ENCODE assay signal across 8 cellular contexts in the genomic region with DNA sequence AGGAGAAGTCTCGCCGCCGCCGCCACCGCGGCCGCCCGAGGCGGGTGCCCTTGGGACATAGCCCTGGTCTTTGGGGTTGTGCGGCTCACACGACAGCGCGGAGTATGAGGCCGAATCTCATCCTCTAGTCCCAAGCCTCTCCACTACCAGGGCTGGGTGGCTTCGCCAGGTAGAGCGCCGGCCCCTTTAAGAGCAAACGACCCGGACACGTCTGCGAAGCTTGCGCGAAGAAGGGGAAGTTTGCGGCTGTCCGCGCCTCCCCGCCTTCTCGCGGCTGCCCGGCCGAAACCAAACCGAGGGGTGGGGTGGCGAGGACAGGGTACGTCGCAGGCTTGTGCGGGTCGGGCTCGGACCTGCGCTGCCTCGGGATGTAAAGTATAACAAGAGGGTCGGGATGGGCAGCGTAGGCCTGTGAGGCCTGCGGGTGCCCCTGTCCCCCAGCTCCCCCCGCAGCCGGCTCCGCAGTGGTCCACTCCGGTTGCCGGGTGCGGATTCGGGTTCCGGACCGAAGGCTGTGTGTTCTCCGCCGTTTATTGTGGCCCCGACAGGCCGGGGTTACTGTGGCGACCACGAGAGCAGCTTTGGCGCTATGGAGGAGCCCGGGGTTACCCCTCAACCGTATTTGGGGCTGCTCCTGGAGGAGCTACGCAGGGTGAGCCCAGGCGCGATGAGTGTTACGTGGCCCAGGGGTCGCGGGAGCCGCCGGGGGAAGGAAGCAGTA. TPM values are rescaled to one million over a fixed set of nuclear protein-coding genes. Genes with fewer than 3 reads are reported as not detected.
DNase-seq lines count a peak whose midpoint lies in the region; ATAC-seq and TF ChIP-seq lines count a peak whose summit lies in the region.

No MANE protein-coding gene starts in this region.

- H3K27me3 ChIP-seq in adrenal gland (no peaks in the 10 kb centered on the region), left ventricle myocardium inferior (ENCODE audit: low read depth) (no peaks in the 10 kb centered on the region), prostate gland (replicated peaks; ENCODE audit: insufficient read depth) (no peaks in the 10 kb centered on the region)

- H3K36me3 ChIP-seq in adrenal gland (replicated peaks in 1 of 2) (no peaks in the 10 kb centered on the region), left ventricle myocardium inferior (no peaks in the 10 kb centered on the region), prostate gland (no peaks in the 10 kb centered on the region), urinary bladder (ENCODE audit: insufficient read depth) (no peaks in the 10 kb centered on the region)

- intact Hi-C loops in adrenal gland (cut with DNase I) = loop anchor here in 1 of 2 donors (10.0 kb wide), 1 partner anchor 82 kb away; no protein-coding TSS in a partner anchor
- intact Hi-C loops in left ventricle myocardium inferior (cut with micrococcal nuclease) = loop anchor here (10.0 kb wide), 1 partner anchor 92 kb away; a partner anchor contains a TSS
- intact Hi-C loops in prostate gland (cut with DNase I) = loop anchor here (2.0 to 5.0 kb wide), 3 partner anchors 92 to 165 kb away; a partner anchor contains a TSS

- no peaks in the 10 kb centered on the region for H3K9me3 ChIP-seq in adrenal gland (replicated peaks in 1 of 3)
- H3K9me3 ChIP-seq in left ventricle myocardium inferior (replicated peaks) = peaks cover 12% of the 10 kb centered on the region
- no peaks in the 10 kb centered on the region for H3K9me3 ChIP-seq in prostate gland

- H3K4me3 ChIP-seq in GM12875 (ENCODE audit: low read depth, low read length) = peak overlapping the region; percentile 60
- peak overlapping the region; percentile 25 to 95 (median 82) for H3K4me3 ChIP-seq in adrenal gland
- H3K4me3 ChIP-seq in left ventricle myocardium inferior = peak overlapping the region; percentile 91
- H3K4me3 ChIP-seq in prostate gland = peak overlapping the region; percentile 62 to 81
- peak overlapping the region; percentile 89 for H3K4me3 ChIP-seq in urinary bladder (ENCODE audit: low read depth, low read length)

- peak; percentile 88 for ATAC-seq in HG02588 (IDR thresholded peaks at IDR 0.05; ENCODE audit: unreplicated experiment)

- TF ChIP-seq POLR2A in adrenal gland (IDR thresholded peaks at IDR 0.05) (peak; percentile 56 to 91), prostate gland (IDR thresholded peaks at IDR 0.05) (peak; percentile 47)

- peak overlapping the region; percentile 55 to 99 (median 97) for H3K27ac ChIP-seq in adrenal gland
- peak overlapping the region; percentile 99 for H3K27ac ChIP-seq in left ventricle myocardium inferior (replicated peaks)
- H3K27ac ChIP-seq in prostate gland = peak overlapping the region; percentile 94 to 95
- peak overlapping the region; percentile 99 for H3K27ac ChIP-seq in urinary bladder (ENCODE audit: low read depth)

- peaks cover 6 to 37% of the 10 kb centered on the region in 2 donors for H3K4me1 ChIP-seq in adrenal gland (replicated peaks in 1 of 2)
- peaks cover 50% of the 10 kb centered on the region for H3K4me1 ChIP-seq in left ventricle myocardium inferior
- peaks cover 2% of the 10 kb centered on the region for H3K4me1 ChIP-seq in prostate gland (replicated peaks)
- no peaks in the 10 kb centered on the region for H3K4me1 ChIP-seq in urinary bladder (ENCODE audit: insufficient read depth)

- 0 to 1% (median 1%) methylated on average over 19 to 69 of the region's 69 CpGs for WGBS in adrenal gland, 4 donors
- WGBS in prostate gland = 1% methylated on average over 68 of the region's 69 CpGs
- under 1% methylated on average over 69 of the region's 69 CpGs for WGBS in urinary bladder

- TF ChIP-seq CTCF in GM12875 (IDR thresholded peaks at IDR 0.05; ENCODE audit: borderline replicate concordance, insufficient read depth, low read depth, low read length) = no peak
- TF ChIP-seq CTCF in adrenal gland (IDR thresholded peaks at IDR 0.05) = peak in 1 of 6 experiments; percentile 3
- TF ChIP-seq CTCF in left ventricle myocardium inferior (IDR thresholded peaks at IDR 0.05; ENCODE audit: borderline replicate concordance) = no peak
- TF ChIP-seq CTCF in prostate gland (IDR thresholded peaks at IDR 0.05) = peak in 1 of 4 experiments; percentile 3

- peak; percentile 74 for DNase-seq in NCI-H1048 (lab: John Stamatoyannopoulos, UW)
- peak; percentile 46 for DNase-seq in T follicular helper cell (ENCODE audit: low read depth)
- peak; percentile 82 to 87 (median 83) for DNase-seq in adrenal gland
- peak; percentile 84 for DNase-seq in left ventricle myocardium inferior
- peak; percentile 68 for DNase-seq in prostate gland (ENCODE audit: low spot score)

RNA-seq across cellular contexts. Expression of a gene that starts 33.3 kb away (rescaled TPM):
- total RNA-seq in adrenal gland (10 to 100 TPM; 24.8 to 62.0 (median 41.5) TPM), left ventricle myocardium inferior (24.7 TPM), prostate gland (10 to 100 TPM; 28.7 to 45.4 TPM), urinary bladder (34.9 TPM)
- polyA plus RNA-seq in adrenal gland (10 to 100 TPM; 25.0 to 60.0 (median 39.2) TPM), urinary bladder (13.5 TPM)

Comparison
In these comparisons a context has a peak if more than half of its experiments do, and no peak if none do; other contexts are left out.
1. Peak in every context shown above with its lines: DNase-seq, ATAC-seq, H3K4me3 ChIP-seq and H3K27ac ChIP-seq.